Comparison of ENCODE assay signal across 1 cellular context in the genomic region with DNA sequence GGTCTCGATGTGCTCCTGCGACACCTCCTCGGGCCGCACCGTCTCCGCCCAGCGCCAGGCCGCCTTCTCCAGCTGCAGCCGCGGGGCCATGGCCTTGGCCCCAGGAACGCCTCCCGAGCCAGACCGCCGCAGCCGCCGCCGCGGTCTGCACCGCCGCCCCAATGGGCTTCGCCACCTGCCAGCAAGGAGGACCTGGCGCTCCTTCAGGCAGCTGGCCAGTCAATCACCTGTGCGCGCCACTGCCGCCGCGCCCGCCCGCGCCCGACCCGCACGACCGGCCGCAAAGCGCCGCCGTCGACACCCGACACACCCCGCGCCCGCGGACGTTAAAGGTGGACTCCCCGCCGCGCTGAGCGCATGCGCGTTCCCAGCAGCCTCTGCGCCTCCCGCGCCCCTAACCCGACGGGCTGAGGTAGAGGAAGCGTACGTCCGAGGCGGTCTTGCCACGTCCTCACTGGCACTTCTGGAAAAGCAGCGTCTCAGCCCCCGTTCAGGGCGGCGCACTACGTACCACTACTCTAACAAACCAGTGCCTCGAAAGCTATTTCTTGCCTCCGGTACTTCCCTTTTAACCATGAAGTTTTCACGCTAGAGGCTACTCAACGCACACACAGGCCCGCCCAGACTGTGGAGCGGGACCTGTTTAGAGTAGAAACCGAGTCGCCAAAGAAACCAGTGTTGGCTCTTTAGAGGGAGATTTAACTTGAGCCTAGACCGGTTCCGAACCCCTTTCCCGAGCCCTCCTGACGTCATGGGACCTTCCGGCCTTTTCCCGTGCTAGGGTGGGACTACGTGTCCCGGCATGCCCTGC.
A peak's percentile ranks its signal among the peaks of the same experiment; 100 is the strongest.
TF ChIP-seq lines count a peak whose summit lies in the region.

USP48 (minus strand) TSS at position 282 of the 811 bp plus-strand sequence; CDS start at position 90, 192 bp downstream.

TF ChIP-seq in HepG2, 621 proteins besides CTCF, POLR2A, EP300 and RAD21 (continued from another document and continues in another):
- no peak for TF ChIP-seq ZNF646 (CRISPR knock-in tag; IDR thresholded peaks at IDR 0.05)
- no peak for TF ChIP-seq ZNF775 (CRISPR knock-in tag; IDR thresholded peaks at IDR 0.05; ENCODE audit: borderline replicate concordance)
- TF ChIP-seq NR2C2 (CRISPR knock-in tag; IDR thresholded peaks at IDR 0.05; ENCODE audit: borderline replicate concordance): peak; percentile 94
- TF ChIP-seq, protein P1, sequence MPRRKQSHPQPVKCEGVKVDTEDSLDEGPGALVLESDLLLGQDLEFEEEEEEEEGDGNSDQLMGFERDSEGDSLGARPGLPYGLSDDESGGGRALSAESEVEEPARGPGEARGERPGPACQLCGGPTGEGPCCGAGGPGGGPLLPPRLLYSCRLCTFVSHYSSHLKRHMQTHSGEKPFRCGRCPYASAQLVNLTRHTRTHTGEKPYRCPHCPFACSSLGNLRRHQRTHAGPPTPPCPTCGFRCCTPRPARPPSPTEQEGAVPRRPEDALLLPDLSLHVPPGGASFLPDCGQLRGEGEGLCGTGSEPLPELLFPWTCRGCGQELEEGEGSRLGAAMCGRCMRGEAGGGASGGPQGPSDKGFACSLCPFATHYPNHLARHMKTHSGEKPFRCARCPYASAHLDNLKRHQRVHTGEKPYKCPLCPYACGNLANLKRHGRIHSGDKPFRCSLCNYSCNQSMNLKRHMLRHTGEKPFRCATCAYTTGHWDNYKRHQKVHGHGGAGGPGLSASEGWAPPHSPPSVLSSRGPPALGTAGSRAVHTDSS (CRISPR knock-in tag; conservative IDR thresholded peaks at IDR 0.05): no peak
- TF ChIP-seq SNAPC2 (CRISPR knock-in tag; IDR thresholded peaks at IDR 0.05): peak; percentile 78; the same call in 1 of the 2 replicates
- peak; percentile 76 for TF ChIP-seq ZSCAN20 (CRISPR knock-in tag; IDR thresholded peaks at IDR 0.05; ENCODE audit: borderline replicate concordance)
- TF ChIP-seq HNF4G (IDR thresholded peaks at IDR 0.05; ENCODE audit: borderline replicate concordance, low read depth, low read length): no peak
- peak; percentile 28; the same call in 1 of the 2 replicates for TF ChIP-seq HNF4G (CRISPR knock-in tag; IDR thresholded peaks at IDR 0.05; ENCODE audit: borderline replicate concordance, low read depth)
- TF ChIP-seq MAFF (IDR thresholded peaks at IDR 0.05; ENCODE audit: low read depth, low read length): no peak
- TF ChIP-seq, protein P2, sequence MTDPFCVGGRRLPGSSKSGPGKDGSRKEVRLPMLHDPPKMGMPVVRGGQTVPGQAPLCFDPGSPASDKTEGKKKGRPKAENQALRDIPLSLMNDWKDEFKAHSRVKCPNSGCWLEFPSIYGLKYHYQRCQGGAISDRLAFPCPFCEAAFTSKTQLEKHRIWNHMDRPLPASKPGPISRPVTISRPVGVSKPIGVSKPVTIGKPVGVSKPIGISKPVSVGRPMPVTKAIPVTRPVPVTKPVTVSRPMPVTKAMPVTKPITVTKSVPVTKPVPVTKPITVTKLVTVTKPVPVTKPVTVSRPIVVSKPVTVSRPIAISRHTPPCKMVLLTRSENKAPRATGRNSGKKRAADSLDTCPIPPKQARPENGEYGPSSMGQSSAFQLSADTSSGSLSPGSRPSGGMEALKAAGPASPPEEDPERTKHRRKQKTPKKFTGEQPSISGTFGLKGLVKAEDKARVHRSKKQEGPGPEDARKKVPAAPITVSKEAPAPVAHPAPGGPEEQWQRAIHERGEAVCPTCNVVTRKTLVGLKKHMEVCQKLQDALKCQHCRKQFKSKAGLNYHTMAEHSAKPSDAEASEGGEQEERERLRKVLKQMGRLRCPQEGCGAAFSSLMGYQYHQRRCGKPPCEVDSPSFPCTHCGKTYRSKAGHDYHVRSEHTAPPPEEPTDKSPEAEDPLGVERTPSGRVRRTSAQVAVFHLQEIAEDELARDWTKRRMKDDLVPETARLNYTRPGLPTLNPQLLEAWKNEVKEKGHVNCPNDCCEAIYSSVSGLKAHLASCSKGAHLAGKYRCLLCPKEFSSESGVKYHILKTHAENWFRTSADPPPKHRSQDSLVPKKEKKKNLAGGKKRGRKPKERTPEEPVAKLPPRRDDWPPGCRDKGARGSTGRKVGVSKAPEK (CRISPR knock-in tag; IDR thresholded peaks at IDR 0.05; ENCODE audit: borderline replicate concordance): no peak
- TF ChIP-seq EHMT2 (IDR thresholded peaks at IDR 0.05; ENCODE audit: borderline replicate concordance, low read depth, low read length): no peak
- no peak for TF ChIP-seq GTF2F1 (IDR thresholded peaks at IDR 0.05; ENCODE audit: low read length)
- no peak for TF ChIP-seq ZNF382 (CRISPR knock-in tag; IDR thresholded peaks at IDR 0.05; ENCODE audit: borderline replicate concordance)
- TF ChIP-seq, protein P3, sequence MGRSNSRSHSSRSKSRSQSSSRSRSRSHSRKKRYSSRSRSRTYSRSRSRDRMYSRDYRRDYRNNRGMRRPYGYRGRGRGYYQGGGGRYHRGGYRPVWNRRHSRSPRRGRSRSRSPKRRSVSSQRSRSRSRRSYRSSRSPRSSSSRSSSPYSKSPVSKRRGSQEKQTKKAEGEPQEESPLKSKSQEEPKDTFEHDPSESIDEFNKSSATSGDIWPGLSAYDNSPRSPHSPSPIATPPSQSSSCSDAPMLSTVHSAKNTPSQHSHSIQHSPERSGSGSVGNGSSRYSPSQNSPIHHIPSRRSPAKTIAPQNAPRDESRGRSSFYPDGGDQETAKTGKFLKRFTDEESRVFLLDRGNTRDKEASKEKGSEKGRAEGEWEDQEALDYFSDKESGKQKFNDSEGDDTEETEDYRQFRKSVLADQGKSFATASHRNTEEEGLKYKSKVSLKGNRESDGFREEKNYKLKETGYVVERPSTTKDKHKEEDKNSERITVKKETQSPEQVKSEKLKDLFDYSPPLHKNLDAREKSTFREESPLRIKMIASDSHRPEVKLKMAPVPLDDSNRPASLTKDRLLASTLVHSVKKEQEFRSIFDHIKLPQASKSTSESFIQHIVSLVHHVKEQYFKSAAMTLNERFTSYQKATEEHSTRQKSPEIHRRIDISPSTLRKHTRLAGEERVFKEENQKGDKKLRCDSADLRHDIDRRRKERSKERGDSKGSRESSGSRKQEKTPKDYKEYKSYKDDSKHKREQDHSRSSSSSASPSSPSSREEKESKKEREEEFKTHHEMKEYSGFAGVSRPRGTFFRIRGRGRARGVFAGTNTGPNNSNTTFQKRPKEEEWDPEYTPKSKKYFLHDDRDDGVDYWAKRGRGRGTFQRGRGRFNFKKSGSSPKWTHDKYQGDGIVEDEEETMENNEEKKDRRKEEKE (IDR thresholded peaks at IDR 0.05): no peak
- TF ChIP-seq SRY (CRISPR knock-in tag; IDR thresholded peaks at IDR 0.05): peak; percentile 49; the same call in 1 of the 2 replicates
- 0 out of 2 replicates have a peak, but pooled peaks have one; percentile 73 for TF ChIP-seq ZBTB3 (CRISPR knock-in tag; IDR thresholded peaks at IDR 0.05; ENCODE audit: borderline replicate concordance, low read depth)
- TF ChIP-seq, protein P4, sequence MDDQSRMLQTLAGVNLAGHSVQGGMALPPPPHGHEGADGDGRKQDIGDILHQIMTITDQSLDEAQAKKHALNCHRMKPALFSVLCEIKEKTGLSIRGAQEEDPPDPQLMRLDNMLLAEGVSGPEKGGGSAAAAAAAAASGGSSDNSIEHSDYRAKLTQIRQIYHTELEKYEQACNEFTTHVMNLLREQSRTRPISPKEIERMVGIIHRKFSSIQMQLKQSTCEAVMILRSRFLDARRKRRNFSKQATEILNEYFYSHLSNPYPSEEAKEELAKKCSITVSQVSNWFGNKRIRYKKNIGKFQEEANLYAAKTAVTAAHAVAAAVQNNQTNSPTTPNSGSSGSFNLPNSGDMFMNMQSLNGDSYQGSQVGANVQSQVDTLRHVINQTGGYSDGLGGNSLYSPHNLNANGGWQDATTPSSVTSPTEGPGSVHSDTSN (CRISPR knock-in tag; IDR thresholded peaks at IDR 0.05; ENCODE audit: borderline replicate concordance): no peak
- TF ChIP-seq, protein P5, sequence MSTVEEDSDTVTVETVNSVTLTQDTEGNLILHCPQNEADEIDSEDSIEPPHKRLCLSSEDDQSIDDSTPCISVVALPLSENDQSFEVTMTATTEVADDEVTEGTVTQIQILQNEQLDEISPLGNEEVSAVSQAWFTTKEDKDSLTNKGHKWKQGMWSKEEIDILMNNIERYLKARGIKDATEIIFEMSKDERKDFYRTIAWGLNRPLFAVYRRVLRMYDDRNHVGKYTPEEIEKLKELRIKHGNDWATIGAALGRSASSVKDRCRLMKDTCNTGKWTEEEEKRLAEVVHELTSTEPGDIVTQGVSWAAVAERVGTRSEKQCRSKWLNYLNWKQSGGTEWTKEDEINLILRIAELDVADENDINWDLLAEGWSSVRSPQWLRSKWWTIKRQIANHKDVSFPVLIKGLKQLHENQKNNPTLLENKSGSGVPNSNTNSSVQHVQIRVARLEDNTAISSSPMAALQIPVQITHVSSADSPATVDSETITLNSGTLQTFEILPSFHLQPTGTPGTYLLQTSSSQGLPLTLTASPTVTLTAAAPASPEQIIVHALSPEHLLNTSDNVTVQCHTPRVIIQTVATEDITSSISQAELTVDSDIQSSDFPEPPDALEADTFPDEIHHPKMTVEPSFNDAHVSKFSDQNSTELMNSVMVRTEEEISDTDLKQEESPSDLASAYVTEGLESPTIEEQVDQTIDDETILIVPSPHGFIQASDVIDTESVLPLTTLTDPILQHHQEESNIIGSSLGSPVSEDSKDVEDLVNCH (CRISPR knock-in tag; IDR thresholded peaks at IDR 0.05): no peak
- 0 out of 2 replicates have a peak, but pooled peaks have one; percentile 8 for TF ChIP-seq MTF1 (CRISPR knock-in tag; IDR thresholded peaks at IDR 0.05)
- TF ChIP-seq, protein P6, sequence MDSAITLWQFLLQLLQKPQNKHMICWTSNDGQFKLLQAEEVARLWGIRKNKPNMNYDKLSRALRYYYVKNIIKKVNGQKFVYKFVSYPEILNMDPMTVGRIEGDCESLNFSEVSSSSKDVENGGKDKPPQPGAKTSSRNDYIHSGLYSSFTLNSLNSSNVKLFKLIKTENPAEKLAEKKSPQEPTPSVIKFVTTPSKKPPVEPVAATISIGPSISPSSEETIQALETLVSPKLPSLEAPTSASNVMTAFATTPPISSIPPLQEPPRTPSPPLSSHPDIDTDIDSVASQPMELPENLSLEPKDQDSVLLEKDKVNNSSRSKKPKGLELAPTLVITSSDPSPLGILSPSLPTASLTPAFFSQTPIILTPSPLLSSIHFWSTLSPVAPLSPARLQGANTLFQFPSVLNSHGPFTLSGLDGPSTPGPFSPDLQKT (CRISPR knock-in tag; IDR thresholded peaks at IDR 0.05; ENCODE audit: borderline replicate concordance): no peak
- no peak for TF ChIP-seq CENPBD1 (CRISPR knock-in tag; IDR thresholded peaks at IDR 0.05; ENCODE audit: borderline replicate concordance, low read depth)
- peak; percentile 93 for TF ChIP-seq GABPB1 (CRISPR knock-in tag; IDR thresholded peaks at IDR 0.05)
- TF ChIP-seq, protein P7, sequence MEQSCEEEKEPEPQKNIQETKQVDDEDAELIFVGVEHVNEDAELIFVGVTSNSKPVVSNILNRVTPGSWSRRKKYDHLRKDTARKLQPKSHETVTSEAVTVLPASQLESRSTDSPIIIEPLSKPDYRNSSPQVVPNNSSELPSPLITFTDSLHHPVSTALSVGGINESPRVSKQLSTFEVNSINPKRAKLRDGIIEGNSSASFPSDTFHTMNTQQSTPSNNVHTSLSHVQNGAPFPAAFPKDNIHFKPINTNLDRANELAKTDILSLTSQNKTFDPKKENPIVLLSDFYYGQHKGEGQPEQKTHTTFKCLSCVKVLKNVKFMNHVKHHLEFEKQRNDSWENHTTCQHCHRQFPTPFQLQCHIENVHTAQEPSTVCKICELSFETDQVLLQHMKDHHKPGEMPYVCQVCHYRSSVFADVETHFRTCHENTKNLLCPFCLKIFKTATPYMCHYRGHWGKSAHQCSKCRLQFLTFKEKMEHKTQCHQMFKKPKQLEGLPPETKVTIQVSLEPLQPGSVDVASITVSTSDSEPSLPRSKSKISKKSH (CRISPR knock-in tag; IDR thresholded peaks at IDR 0.05; ENCODE audit: borderline replicate concordance): no peak; the same call in 1 of the 2 replicates
- TF ChIP-seq KLF12 (CRISPR knock-in tag; IDR thresholded peaks at IDR 0.05; ENCODE audit: borderline replicate concordance): no peak; the same call in none of the 2 replicates
- peak; percentile 84 for TF ChIP-seq SALL1 (CRISPR knock-in tag; IDR thresholded peaks at IDR 0.05)
